ENCODE assay signal across 8 cellular contexts in the genomic region with DNA sequence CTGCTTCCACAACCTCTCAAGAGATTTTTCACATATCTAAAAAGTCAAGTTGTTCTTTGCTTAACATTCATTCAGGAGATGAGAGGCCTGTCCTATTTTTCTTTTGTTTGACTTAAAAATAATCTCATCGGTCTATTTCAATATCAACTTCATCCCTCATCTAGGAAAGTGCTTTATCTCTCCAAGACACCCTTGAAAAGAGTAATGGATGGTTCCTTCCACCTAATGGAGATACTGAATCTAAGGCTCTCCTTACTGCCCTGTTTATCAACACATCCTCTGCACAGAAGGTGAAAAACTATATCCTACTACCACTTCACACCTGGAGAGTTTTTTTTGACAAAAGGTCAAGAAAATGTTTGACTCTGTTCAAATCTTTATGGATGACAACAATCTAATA. TPM values are rescaled to one million over a fixed set of nuclear protein-coding genes. Genes with fewer than 3 reads are reported as not detected.
A peak's percentile ranks its signal among the peaks of the same experiment; 100 is the strongest.
DNase-seq lines count a peak whose midpoint lies in the region; ATAC-seq and TF ChIP-seq lines count a peak whose summit lies in the region.

No MANE protein-coding gene starts in this region.

- H3K27ac ChIP-seq in Karpas-422 (ENCODE audit: low read length) = peak overlapping the region; percentile 85
- H3K27ac ChIP-seq in mammary epithelial cell (ENCODE audit: insufficient read depth, low read depth, low read length) = peak overlapping the region; percentile 91
- H3K27ac ChIP-seq in muscle layer of colon (ENCODE audit: low read depth, low read length) = peak overlapping the region; percentile 98

- no peaks in the 10 kb centered on the region for H3K9me3 ChIP-seq in Karpas-422 (ENCODE audit: low read length)
- no peaks in the 10 kb centered on the region for H3K9me3 ChIP-seq in mammary epithelial cell (replicated peaks; ENCODE audit: insufficient read depth, low read length)
- H3K9me3 ChIP-seq in muscle layer of colon (ENCODE audit: low read length) = no peaks in the 10 kb centered on the region

- CTCF ChIA-PET in BJ (lab: Yijun Ruan, JAX) (interaction anchor here (0.6 to 2.8 kb wide), 4 partner anchors 34 to 1023 kb away, joined by 3 to 9 read pairs (median 4); no protein-coding TSS in a partner anchor), mammary epithelial cell (lab: Charles Lee; ENCODE audit: low non-redundant PET) (no interaction called here)

- H3K27me3 ChIP-seq in BJ (ENCODE audit: control insufficient read depth, insufficient read depth, low read length) = no peaks in the 10 kb centered on the region
- no peaks in the 10 kb centered on the region for H3K27me3 ChIP-seq in Karpas-422 (ENCODE audit: low read length)
- H3K27me3 ChIP-seq in mammary epithelial cell (ENCODE audit: insufficient read depth, low read length) = no peaks in the 10 kb centered on the region
- no peaks in the 10 kb centered on the region for H3K27me3 ChIP-seq in muscle layer of colon (ENCODE audit: control insufficient read depth in 1 of 2, insufficient read depth in 2 of 2, low read length in 2 of 2)

- no peak for ATAC-seq in HG02884 (IDR thresholded peaks at IDR 0.05; ENCODE audit: unreplicated experiment)

- in situ Hi-C loops in mammary epithelial cell (cut with MboI; ENCODE audit: low sequenced_read_pairs in 2 of 2) = loop anchor here (5.0 to 10.0 kb wide), 3 partner anchors 63 to 97 kb away; no protein-coding TSS in a partner anchor

- H2AFZ ChIP-seq in Karpas-422 (ENCODE audit: low read length) (no peak overlapping the region), mammary epithelial cell (ENCODE audit: low read depth, low read length) (no peak overlapping the region)

- 0% methylated on average over 1 of the region's 1 CpG for WGBS in mammary epithelial cell (ENCODE audit: low coverage, missing lambda C conversion rate)

- intact Hi-C loops in mammary epithelial cell (cut with micrococcal nuclease) = loop anchor here (2.0 to 5.0 kb wide), 4 partner anchors 33 to 155 kb away; no protein-coding TSS in a partner anchor

- peak overlapping the region; percentile 93 for H3K4me2 ChIP-seq in Karpas-422 (ENCODE audit: low read depth, low read length, poor library complexity, severe bottlenecking)
- peak overlapping the region; percentile 81 for H3K4me2 ChIP-seq in mammary epithelial cell (ENCODE audit: insufficient read depth, low read depth, low read length)

- no peaks in the 10 kb centered on the region for H3K9me2 ChIP-seq in Karpas-422 (replicated peaks; ENCODE audit: insufficient read depth, low read length)

- POLR2A ChIA-PET in BJ (lab: Charles Lee) = no interaction called here

- DNase-seq in BJ (ENCODE audit: low read depth) (no peak), Karpas-422 (no peak), mammary epithelial cell (no peak), cortex of kidney (lab: John Stamatoyannopoulos, UW) (no peak), GM19238 (ENCODE audit: insufficient read length, low spot score) (no peak)
- DNase-seq in stimulated activated naive CD4-positive, alpha-beta T cell (lab: John Stamatoyannopoulos, UW) = no peak

- H4K20me1 ChIP-seq in Karpas-422 (ENCODE audit: insufficient read depth, low read depth, low read length) (peaks cover 46% of the 10 kb centered on the region), mammary epithelial cell (ENCODE audit: insufficient read depth, low read length) (peaks cover 5% of the 10 kb centered on the region)

- H3K36me3 ChIP-seq in BJ (ENCODE audit: control insufficient read depth, insufficient read depth, low read length) (no peaks in the 10 kb centered on the region; the same call in 1 of the 2 replicates), Karpas-422 (ENCODE audit: insufficient read depth, low read length) (peaks cover 44% of the 10 kb centered on the region), mammary epithelial cell (ENCODE audit: insufficient read depth, low read length) (no peaks in the 10 kb centered on the region), muscle layer of colon (ENCODE audit: insufficient read depth, low read length) (no peaks in the 10 kb centered on the region)

- H3K9ac ChIP-seq in Karpas-422 (ENCODE audit: low read length) (peak overlapping the region; percentile 98), mammary epithelial cell (ENCODE audit: insufficient read depth, low read length) (peak overlapping the region; percentile 93), muscle layer of colon (ENCODE audit: low read length) (peak overlapping the region; percentile 90)

- TF ChIP-seq CTCF in BJ (IDR thresholded peaks at IDR 0.05; ENCODE audit: insufficient read depth, low read depth, low read length) = no peak
- no peak for TF ChIP-seq CTCF in mammary epithelial cell (conservative IDR thresholded peaks at IDR 0.05 in 1 of 2, IDR thresholded peaks at IDR 0.05 in 1 of 2; ENCODE audit: extremely low read depth in 1 of 2, insufficient read depth in 1 of 2, low read depth in 1 of 2, low read length in 2 of 2)

- H3K4me1 ChIP-seq in Karpas-422 (ENCODE audit: low read length) = peaks cover 49% of the 10 kb centered on the region
- peaks cover 30% of the 10 kb centered on the region for H3K4me1 ChIP-seq in mammary epithelial cell (ENCODE audit: insufficient read depth, low read length)
- H3K4me1 ChIP-seq in muscle layer of colon (ENCODE audit: insufficient read depth, low read length) = peaks cover 40% of the 10 kb centered on the region

- peak overlapping the region; percentile 88 for H3K4me3 ChIP-seq in BJ (ENCODE audit: low read depth, low read length)
- H3K4me3 ChIP-seq in Karpas-422 (ENCODE audit: low read length) = peak overlapping the region; percentile 77
- H3K4me3 ChIP-seq in mammary epithelial cell (replicated peaks in 1 of 3; ENCODE audit: insufficient read depth in 1 of 3, low read depth in 2 of 3, low read length in 3 of 3) = peak overlapping the region; percentile 86 to 100 (median 95)
- peak overlapping the region in 1 of 2 donors; percentile 89 for H3K4me3 ChIP-seq in muscle layer of colon (ENCODE audit: low read depth in 1 of 2, low read length in 2 of 2)

- dilution Hi-C loops in mammary epithelial cell (cut with HindIII; ENCODE audit: low sequenced_read_pairs) = no loop called here

- peaks cover 73% of the 10 kb centered on the region for H3K79me2 ChIP-seq in Karpas-422 (ENCODE audit: low read length)
- peaks cover 73% of the 10 kb centered on the region for H3K79me2 ChIP-seq in mammary epithelial cell (ENCODE audit: insufficient read depth, low read length)

- no TSS peak for BruUV-seq in mammary epithelial cell (replicated peaks; lab: Mats Ljungman, UMichigan)

RNA-seq across cellular contexts. Expression of gene NFE2L2, which starts 2.4 kb away (rescaled TPM):
- polyA plus RNA-seq in BJ (2011; rRNA removed) (109 and 128 TPM in 2 replicates), mammary epithelial cell (107 TPM)
- 92.7 and 106 TPM in 2 replicates for polyA minus RNA-seq in BJ (2011; rRNA and poly(A)+ RNA removed)
- 33.1 and 66.7 TPM in 2 replicates for total RNA-seq in Karpas-422 (2014; rRNA removed; shearing (Covaris generic); ENCODE audit: low replicate concordance)
- 100 to 1,000 TPM in 1 of 2 donors, 10 to 100 TPM in 1; 88.7 to 112 TPM for total RNA-seq in mammary epithelial cell
- polyA minus RNA-seq in mammary epithelial cell = 116 TPM

RNA-seq across cellular contexts. Expression of gene HNRNPA3, which starts 49.5 kb away (rescaled TPM):
- polyA plus RNA-seq in BJ (2011; rRNA removed) (31.8 and 74.9 TPM in 2 replicates), mammary epithelial cell (59.9 TPM)
- polyA minus RNA-seq in BJ (2011; rRNA and poly(A)+ RNA removed) = 7.3 and 21.1 TPM in 2 replicates
- total RNA-seq in Karpas-422 (2014; rRNA removed; shearing (Covaris generic); ENCODE audit: low replicate concordance) = 51.7 and 62.7 TPM in 2 replicates
- total RNA-seq in mammary epithelial cell = 100 to 1,000 TPM in 1 of 2 donors, 10 to 100 TPM in 1; 18.2 to 196 TPM
- 29.6 TPM for polyA minus RNA-seq in mammary epithelial cell
